In genomic region chr15:92903956-92904831, GRCh38 we compare ENCODE assay signal across 1 cellular context.
TF ChIP-seq lines count a peak whose summit lies in the region.

No MANE protein-coding gene starts in this region.

TF ChIP-seq in K562, 482 proteins besides CTCF, POLR2A, EP300 and RAD21 (continued from another document and continues in another):
- TF ChIP-seq CHAMP1 (IDR thresholded peaks at IDR 0.05) (peak; percentile 47; the same call in 1 of the 2 replicates), WHSC1 (IDR thresholded peaks at IDR 0.05; ENCODE audit: low read length) (no peak), TAF1 (IDR thresholded peaks at IDR 0.05; ENCODE audit: control insufficient read depth, extremely low read depth, insufficient read depth, low read length, severe bottlenecking) (peak; percentile 91), RFX1 (IDR thresholded peaks at IDR 0.05) (peak; percentile 58), TEAD4 (IDR thresholded peaks at IDR 0.05; ENCODE audit: low read length) (peak; percentile 93), TEAD4 (CRISPR knock-in tag; IDR thresholded peaks at IDR 0.05; ENCODE audit: borderline replicate concordance) (no peak), E2F5 (CRISPR knock-in tag; IDR thresholded peaks at IDR 0.05) (peak; percentile 90; the same call in 1 of the 2 replicates), MTA3 (IDR thresholded peaks at IDR 0.05; ENCODE audit: borderline replicate concordance) (peak; percentile 91), HINFP (tag; conservative IDR thresholded peaks at IDR 0.05; ENCODE audit: low read depth) (peak; percentile 66; the same call in 1 of the 2 replicates), KAT8 (IDR thresholded peaks at IDR 0.05; ENCODE audit: low read depth) (peak; percentile 99), SREBF1 (IDR thresholded peaks at IDR 0.05; ENCODE audit: borderline replicate concordance, low read depth, low read length) (no peak), ZBTB26 (CRISPR knock-in tag; IDR thresholded peaks at IDR 0.05) (peak; percentile 78), CHD4 (IDR thresholded peaks at IDR 0.05; ENCODE audit: insufficient read depth, insufficient replicate concordance, low read depth, low read length, poor library complexity, severe bottlenecking) (no peak), ZBTB11 (CRISPR knock-in tag; IDR thresholded peaks at IDR 0.05) (peak; percentile 85 to 98 (median 96)), ZBTB12 (CRISPR knock-in tag; IDR thresholded peaks at IDR 0.05) (peak; percentile 93), ELF4 (CRISPR knock-in tag; IDR thresholded peaks at IDR 0.05) (peak; percentile 85), RHOXF2B (CRISPR knock-in tag; conservative IDR thresholded peaks at IDR 0.05) (peak; percentile 75; the same call in 1 of the 2 replicates), KLF10 (CRISPR knock-in tag; IDR thresholded peaks at IDR 0.05) (no peak), OTX1 (CRISPR knock-in tag; IDR thresholded peaks at IDR 0.05) (peak; percentile 89; the same call in 1 of the 2 replicates), CHCHD3 (CRISPR knock-in tag; IDR thresholded peaks at IDR 0.05) (peak; percentile 5; the same call in 1 of the 2 replicates), TEAD1 (CRISPR knock-in tag; IDR thresholded peaks at IDR 0.05) (peak; percentile 88 to 89), KLF6 (CRISPR knock-in tag; IDR thresholded peaks at IDR 0.05; ENCODE audit: borderline replicate concordance) (peak; percentile 80; the same call in 1 of the 2 replicates), KLF16 (IDR thresholded peaks at IDR 0.05) (no peak), ZNF274 (IDR thresholded peaks at IDR 0.05; ENCODE audit: borderline replicate concordance, low read depth, low read length) (no peak), SOX6 (IDR thresholded peaks at IDR 0.05) (peak; percentile 81; the same call in 1 of the 2 replicates), SREBF2 (CRISPR knock-in tag; IDR thresholded peaks at IDR 0.05) (no peak)
- TF ChIP-seq, protein P1, sequence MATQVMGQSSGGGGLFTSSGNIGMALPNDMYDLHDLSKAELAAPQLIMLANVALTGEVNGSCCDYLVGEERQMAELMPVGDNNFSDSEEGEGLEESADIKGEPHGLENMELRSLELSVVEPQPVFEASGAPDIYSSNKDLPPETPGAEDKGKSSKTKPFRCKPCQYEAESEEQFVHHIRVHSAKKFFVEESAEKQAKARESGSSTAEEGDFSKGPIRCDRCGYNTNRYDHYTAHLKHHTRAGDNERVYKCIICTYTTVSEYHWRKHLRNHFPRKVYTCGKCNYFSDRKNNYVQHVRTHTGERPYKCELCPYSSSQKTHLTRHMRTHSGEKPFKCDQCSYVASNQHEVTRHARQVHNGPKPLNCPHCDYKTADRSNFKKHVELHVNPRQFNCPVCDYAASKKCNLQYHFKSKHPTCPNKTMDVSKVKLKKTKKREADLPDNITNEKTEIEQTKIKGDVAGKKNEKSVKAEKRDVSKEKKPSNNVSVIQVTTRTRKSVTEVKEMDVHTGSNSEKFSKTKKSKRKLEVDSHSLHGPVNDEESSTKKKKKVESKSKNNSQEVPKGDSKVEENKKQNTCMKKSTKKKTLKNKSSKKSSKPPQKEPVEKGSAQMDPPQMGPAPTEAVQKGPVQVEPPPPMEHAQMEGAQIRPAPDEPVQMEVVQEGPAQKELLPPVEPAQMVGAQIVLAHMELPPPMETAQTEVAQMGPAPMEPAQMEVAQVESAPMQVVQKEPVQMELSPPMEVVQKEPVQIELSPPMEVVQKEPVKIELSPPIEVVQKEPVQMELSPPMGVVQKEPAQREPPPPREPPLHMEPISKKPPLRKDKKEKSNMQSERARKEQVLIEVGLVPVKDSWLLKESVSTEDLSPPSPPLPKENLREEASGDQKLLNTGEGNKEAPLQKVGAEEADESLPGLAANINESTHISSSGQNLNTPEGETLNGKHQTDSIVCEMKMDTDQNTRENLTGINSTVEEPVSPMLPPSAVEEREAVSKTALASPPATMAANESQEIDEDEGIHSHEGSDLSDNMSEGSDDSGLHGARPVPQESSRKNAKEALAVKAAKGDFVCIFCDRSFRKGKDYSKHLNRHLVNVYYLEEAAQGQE (CRISPR knock-in tag; IDR thresholded peaks at IDR 0.05; ENCODE audit: low read depth) = peak; percentile 89
- TF ChIP-seq, protein P2, sequence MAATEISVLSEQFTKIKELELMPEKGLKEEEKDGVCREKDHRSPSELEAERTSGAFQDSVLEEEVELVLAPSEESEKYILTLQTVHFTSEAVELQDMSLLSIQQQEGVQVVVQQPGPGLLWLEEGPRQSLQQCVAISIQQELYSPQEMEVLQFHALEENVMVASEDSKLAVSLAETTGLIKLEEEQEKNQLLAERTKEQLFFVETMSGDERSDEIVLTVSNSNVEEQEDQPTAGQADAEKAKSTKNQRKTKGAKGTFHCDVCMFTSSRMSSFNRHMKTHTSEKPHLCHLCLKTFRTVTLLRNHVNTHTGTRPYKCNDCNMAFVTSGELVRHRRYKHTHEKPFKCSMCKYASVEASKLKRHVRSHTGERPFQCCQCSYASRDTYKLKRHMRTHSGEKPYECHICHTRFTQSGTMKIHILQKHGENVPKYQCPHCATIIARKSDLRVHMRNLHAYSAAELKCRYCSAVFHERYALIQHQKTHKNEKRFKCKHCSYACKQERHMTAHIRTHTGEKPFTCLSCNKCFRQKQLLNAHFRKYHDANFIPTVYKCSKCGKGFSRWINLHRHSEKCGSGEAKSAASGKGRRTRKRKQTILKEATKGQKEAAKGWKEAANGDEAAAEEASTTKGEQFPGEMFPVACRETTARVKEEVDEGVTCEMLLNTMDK (IDR thresholded peaks at IDR 0.05; ENCODE audit: borderline replicate concordance, insufficient read depth, low read depth, low read length, poor library complexity, severe bottlenecking) = no peak
- TF ChIP-seq, protein P3, sequence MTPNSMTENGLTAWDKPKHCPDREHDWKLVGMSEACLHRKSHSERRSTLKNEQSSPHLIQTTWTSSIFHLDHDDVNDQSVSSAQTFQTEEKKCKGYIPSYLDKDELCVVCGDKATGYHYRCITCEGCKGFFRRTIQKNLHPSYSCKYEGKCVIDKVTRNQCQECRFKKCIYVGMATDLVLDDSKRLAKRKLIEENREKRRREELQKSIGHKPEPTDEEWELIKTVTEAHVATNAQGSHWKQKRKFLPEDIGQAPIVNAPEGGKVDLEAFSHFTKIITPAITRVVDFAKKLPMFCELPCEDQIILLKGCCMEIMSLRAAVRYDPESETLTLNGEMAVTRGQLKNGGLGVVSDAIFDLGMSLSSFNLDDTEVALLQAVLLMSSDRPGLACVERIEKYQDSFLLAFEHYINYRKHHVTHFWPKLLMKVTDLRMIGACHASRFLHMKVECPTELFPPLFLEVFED (CRISPR knock-in tag; conservative IDR thresholded peaks at IDR 0.05) = peak; percentile 90
- TF ChIP-seq, protein P4, sequence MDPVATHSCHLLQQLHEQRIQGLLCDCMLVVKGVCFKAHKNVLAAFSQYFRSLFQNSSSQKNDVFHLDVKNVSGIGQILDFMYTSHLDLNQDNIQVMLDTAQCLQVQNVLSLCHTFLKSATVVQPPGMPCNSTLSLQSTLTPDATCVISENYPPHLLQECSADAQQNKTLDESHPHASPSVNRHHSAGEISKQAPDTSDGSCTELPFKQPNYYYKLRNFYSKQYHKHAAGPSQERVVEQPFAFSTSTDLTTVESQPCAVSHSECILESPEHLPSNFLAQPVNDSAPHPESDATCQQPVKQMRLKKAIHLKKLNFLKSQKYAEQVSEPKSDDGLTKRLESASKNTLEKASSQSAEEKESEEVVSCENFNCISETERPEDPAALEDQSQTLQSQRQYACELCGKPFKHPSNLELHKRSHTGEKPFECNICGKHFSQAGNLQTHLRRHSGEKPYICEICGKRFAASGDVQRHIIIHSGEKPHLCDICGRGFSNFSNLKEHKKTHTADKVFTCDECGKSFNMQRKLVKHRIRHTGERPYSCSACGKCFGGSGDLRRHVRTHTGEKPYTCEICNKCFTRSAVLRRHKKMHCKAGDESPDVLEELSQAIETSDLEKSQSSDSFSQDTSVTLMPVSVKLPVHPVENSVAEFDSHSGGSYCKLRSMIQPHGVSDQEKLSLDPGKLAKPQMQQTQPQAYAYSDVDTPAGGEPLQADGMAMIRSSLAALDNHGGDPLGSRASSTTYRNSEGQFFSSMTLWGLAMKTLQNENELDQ (CRISPR knock-in tag; IDR thresholded peaks at IDR 0.05; ENCODE audit: borderline replicate concordance) = no peak
- TF ChIP-seq, protein P5, sequence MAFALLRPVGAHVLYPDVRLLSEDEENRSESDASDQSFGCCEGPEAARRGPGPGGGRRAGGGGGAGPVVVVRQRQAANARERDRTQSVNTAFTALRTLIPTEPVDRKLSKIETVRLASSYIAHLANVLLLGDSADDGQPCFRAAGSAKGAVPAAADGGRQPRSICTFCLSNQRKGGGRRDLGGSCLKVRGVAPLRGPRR (CRISPR knock-in tag; IDR thresholded peaks at IDR 0.05) = peak; percentile 84; the same call in 1 of the 2 replicates
